12 cellular contexts compared by ENCODE assay signal in genomic region chr2:88735853-88736252, GRCh38. TPM values are rescaled to one million over a fixed set of nuclear protein-coding genes. Genes with fewer than 3 reads are reported as not detected.
A peak's percentile ranks its signal among the peaks of the same experiment; 100 is the strongest.
DNase-seq lines count a peak whose midpoint lies in the region; ATAC-seq, FAIRE-seq and TF ChIP-seq lines count a peak whose summit lies in the region.
"Had no signal": no experiment of that assay in that cellular context is flagged by ENCODE, and none has a peak within 500 bp of the region (broad histone marks: within the 10 kb centered on the region; RNA-seq: fewer than 3 reads in every experiment).

No MANE protein-coding gene starts in this region.

- peaks cover 27% of the 10 kb centered on the region for H3K4me1 Mint-ChIP-seq in activated naive CD8-positive, alpha-beta T cell treated with anti-CD3 and anti-CD28 coated beads, Interleukin-2, amount 50 U/mL, for 24 hours
- H3K4me1 Mint-ChIP-seq: nephron had no signal

- H3K9ac ChIP-seq in DND-41 (ENCODE audit: low read depth, low read length): no peak overlapping the region
- no peak overlapping the region for H3K9ac ChIP-seq in Karpas-422 (ENCODE audit: low read length)

- no peak for TF ChIP-seq CTCF in DND-41 (IDR thresholded peaks at IDR 0.05; ENCODE audit: borderline replicate concordance, extremely low read depth, low read length, poor library complexity, severe bottlenecking)
- TF ChIP-seq CTCF in spleen (IDR thresholded peaks at IDR 0.05 in 8 of 11, conservative IDR thresholded peaks at IDR 0.05 in 3 of 11): no peak

- FAIRE-seq in small intestine (lab: Jason Lieb, UNC) (no peak), GM12892 (lab: Jason Lieb, UNC) (no peak)

- H3K4me3 Mint-ChIP-seq in activated naive CD8-positive, alpha-beta T cell treated with anti-CD3 and anti-CD28 coated beads, Interleukin-2, amount 50 U/mL, for 24 hours: no peak overlapping the region
- H3K4me3 Mint-ChIP-seq: endodermal cell, nephron had no signal

- no peaks in the 10 kb centered on the region for H3K27me3 Mint-ChIP-seq in activated naive CD8-positive, alpha-beta T cell treated with anti-CD3 and anti-CD28 coated beads, Interleukin-2, amount 50 U/mL, for 24 hours

- H3K79me2 ChIP-seq in DND-41 (ENCODE audit: insufficient read depth, low read length): no peaks in the 10 kb centered on the region
- peaks cover 18% of the 10 kb centered on the region for H3K79me2 ChIP-seq in Karpas-422 (ENCODE audit: low read length)

- H3K36me3 Mint-ChIP-seq in activated naive CD8-positive, alpha-beta T cell treated with anti-CD3 and anti-CD28 coated beads, Interleukin-2, amount 50 U/mL, for 24 hours (ENCODE audit: low read depth): peaks cover 32% of the 10 kb centered on the region

- H3K9me2 ChIP-seq in Karpas-422 (replicated peaks; ENCODE audit: insufficient read depth, low read length): no peaks in the 10 kb centered on the region

- no peak for ATAC-seq in DND-41 (ENCODE audit: insufficient read depth, low read depth)
- ATAC-seq in activated naive CD8-positive, alpha-beta T cell treated with anti-CD3 and anti-CD28 coated beads, Interleukin-2, amount 50 U/mL, for 24 hours: peak; percentile 91

- peaks cover 8% of the 10 kb centered on the region; the same call in 1 of the 2 replicates for H4K20me1 ChIP-seq in DND-41 (ENCODE audit: insufficient read depth, low read length)
- no peaks in the 10 kb centered on the region for H4K20me1 ChIP-seq in Karpas-422 (ENCODE audit: insufficient read depth, low read depth, low read length)

- WGBS in small intestine, 3 donors: 54 to 73% (median 56%) methylated on average over 6 of the region's 6 CpGs
- 69 to 77% (median 70%) methylated on average over 5 to 6 of the region's 6 CpGs for WGBS in spleen, 5 donors

- peaks cover 49% of the 10 kb centered on the region for H3K36me3 ChIP-seq in DND-41 (ENCODE audit: insufficient read depth, low read length)
- peaks cover 6 to 8% of the 10 kb centered on the region in 2 donors for H3K36me3 ChIP-seq in small intestine (ENCODE audit: control insufficient read depth in 2 of 2, insufficient read depth in 2 of 2, low read length in 2 of 2)
- H3K36me3 ChIP-seq in Karpas-422 (ENCODE audit: insufficient read depth, low read length): peaks cover 40% of the 10 kb centered on the region; the same call in 1 of the 2 replicates
- peaks cover 0 to 70% (median 26%) of the 10 kb centered on the region in 6 donors for H3K36me3 ChIP-seq in spleen
- H3K36me3 ChIP-seq in H7 (replicated peaks; ENCODE audit: control insufficient read depth, insufficient read depth, low read length): peaks cover 2% of the 10 kb centered on the region

- H3K4me3 ChIP-seq in DND-41 (ENCODE audit: low read depth in 1 of 2, low read length in 2 of 2) (no peak overlapping the region), small intestine (ENCODE audit: low read depth in 1 of 2, low read length in 2 of 2) (no peak overlapping the region), Karpas-422 (ENCODE audit: low read length) (no peak overlapping the region), spleen (no peak overlapping the region), H7 (ENCODE audit: insufficient read depth, low read depth, low read length) (no peak overlapping the region)
- H3K4me3 ChIP-seq: vagina had no signal

- H3K4me2 ChIP-seq in DND-41 (ENCODE audit: insufficient read depth, low read length) (no peak overlapping the region), Karpas-422 (ENCODE audit: low read depth, low read length, poor library complexity, severe bottlenecking) (no peak overlapping the region)

- H3K9me3 ChIP-seq in DND-41 (ENCODE audit: insufficient read depth, low read length, severe bottlenecking): no peaks in the 10 kb centered on the region
- H3K9me3 ChIP-seq in small intestine (ENCODE audit: control insufficient read depth, low read depth): no peaks in the 10 kb centered on the region
- H3K9me3 ChIP-seq in Karpas-422 (ENCODE audit: low read length): no peaks in the 10 kb centered on the region
- H3K9me3 ChIP-seq in spleen: no peaks in the 10 kb centered on the region
- H3K9me3 ChIP-seq: vagina had no signal

- H3K27me3 ChIP-seq in DND-41 (ENCODE audit: insufficient read depth, low read length, poor library complexity) (no peaks in the 10 kb centered on the region), small intestine (ENCODE audit: control insufficient read depth in 2 of 2, insufficient read depth in 2 of 2, low read length in 2 of 2) (no peaks in the 10 kb centered on the region), Karpas-422 (ENCODE audit: low read length) (no peaks in the 10 kb centered on the region), spleen (replicated peaks in 1 of 7) (no peaks in the 10 kb centered on the region), H7 (ENCODE audit: control insufficient read depth, insufficient read depth, low read length) (no peaks in the 10 kb centered on the region)
- H3K27me3 ChIP-seq: vagina had no signal

- TF ChIP-seq POLR2A in spleen (IDR thresholded peaks at IDR 0.05): no peak
- TF ChIP-seq POLR2A in GM12892 (IDR thresholded peaks at IDR 0.05; ENCODE audit: low read depth, low read length): no peak

- intact Hi-C loops in spleen (cut with DNase I; ENCODE audit: low total_unique reads): loop anchor here (10.0 kb wide), 1 partner anchor 149 kb away; no protein-coding TSS in a partner anchor

- no peak overlapping the region for H2AFZ ChIP-seq in DND-41 (ENCODE audit: low read depth, low read length)
- H2AFZ ChIP-seq in Karpas-422 (ENCODE audit: low read length): no peak overlapping the region

- peak overlapping the region; percentile 74 for H3K27ac Mint-ChIP-seq in activated naive CD8-positive, alpha-beta T cell treated with anti-CD3 and anti-CD28 coated beads, Interleukin-2, amount 50 U/mL, for 24 hours
- H3K27ac Mint-ChIP-seq: endodermal cell, nephron had no signal

- H3K27ac ChIP-seq in DND-41 (ENCODE audit: low read length) (peak overlapping the region; percentile 8; the same call in 1 of the 2 replicates), small intestine (ENCODE audit: low read depth in 1 of 2, low read length in 1 of 2) (no peak overlapping the region), Karpas-422 (ENCODE audit: low read length) (no peak overlapping the region), spleen (no peak overlapping the region)
- H3K27ac ChIP-seq: vagina had no signal

- DNase-seq in DND-41 (no peak), M059J (ENCODE audit: low read depth) (peak; percentile 49), small intestine (peak; percentile 71), Karpas-422 (no peak), spleen (no peak), H7 (no peak), GM12892 (ENCODE audit: insufficient read length) (no peak)
- peak; percentile 27 for DNase-seq in activated naive CD8-positive, alpha-beta T cell treated with anti-CD3 and anti-CD28 coated beads, Interleukin-2, amount 50 U/mL, for 24 hours
- DNase-seq: endodermal cell, NCI-H526 treated with DMSO at 0.1 percent for 48 hours had no signal

- H3K9me3 Mint-ChIP-seq in activated naive CD8-positive, alpha-beta T cell treated with anti-CD3 and anti-CD28 coated beads, Interleukin-2, amount 50 U/mL, for 24 hours: no peaks in the 10 kb centered on the region
- H3K9me3 Mint-ChIP-seq: endodermal cell had no signal

- H3K4me1 ChIP-seq in DND-41 (ENCODE audit: insufficient read depth, low read length) (no peaks in the 10 kb centered on the region), small intestine (ENCODE audit: control insufficient read depth in 2 of 2, insufficient read depth in 1 of 2, low read depth in 1 of 2, low read length in 1 of 2) (no peaks in the 10 kb centered on the region), Karpas-422 (ENCODE audit: low read length) (peaks cover 31% of the 10 kb centered on the region), spleen (peaks cover 0 to 20% (median 5%) of the 10 kb centered on the region in 6 donors)

RNA-seq across cellular contexts. Expression of gene RPIA, which starts 44.4 kb away (rescaled TPM):
- total RNA-seq in M059J (2014; rRNA removed; shearing (Covaris generic)): 7.1 and 7.4 TPM in 2 replicates
- polyA plus RNA-seq in small intestine (10 to 100 TPM; 14.5 to 53.7 (median 16.2) TPM), spleen (10 to 100 TPM; 26.5 to 43.2 (median 34.3) TPM)
- 36.4 and 72.0 TPM in 2 replicates for total RNA-seq in Karpas-422 (2014; rRNA removed; shearing (Covaris generic); ENCODE audit: low replicate concordance)
- total RNA-seq in spleen: 10 to 100 TPM; 11.3 to 31.9 (median 22.4) TPM
- total RNA-seq in H7 (2014; rRNA removed; shearing (Covaris generic)): 8.6 and 10.3 TPM in 2 replicates
- polyA plus RNA-seq in GM12892 (2012; ENCODE audit: missing spikeins): 41.7 TPM

Comparison
In these comparisons a context has a peak if more than half of its experiments do, and no peak if none do; other contexts are left out.
1. DNase-seq: peak in M059J (single experiment), activated naive CD8-positive, alpha-beta T cell treated with anti-CD3 and anti-CD28 coated beads, Interleukin-2, amount 50 U/mL, for 24 hours (single experiment) and small intestine (single experiment); none in DND-41 (single experiment), Karpas-422 (single experiment), spleen (single experiment), H7 (single experiment) and GM12892 (single experiment).